ENCODE assay signal across 13 cellular contexts in the genomic region with DNA sequence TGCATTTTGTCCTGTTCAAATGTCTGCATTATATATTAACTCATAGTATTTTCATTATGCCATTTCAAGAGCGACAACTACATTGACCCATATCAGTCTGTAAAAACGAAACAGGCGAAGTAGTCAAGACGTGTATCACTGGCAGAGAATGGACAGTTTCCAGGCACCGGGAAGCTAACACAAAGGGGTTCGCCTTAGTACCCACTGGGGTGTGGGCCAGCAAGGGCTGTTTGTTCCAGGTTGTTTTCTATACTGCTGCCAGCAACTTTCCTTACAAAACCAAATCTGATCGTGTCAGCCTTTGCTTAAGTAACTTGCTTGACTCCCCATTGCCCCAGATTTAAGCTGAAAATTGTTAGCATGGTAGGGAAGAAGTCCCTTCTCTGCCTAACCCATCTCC.
A peak's percentile ranks its signal among the peaks of the same experiment; 100 is the strongest.
DNase-seq lines count a peak whose midpoint lies in the region; ATAC-seq and TF ChIP-seq lines count a peak whose summit lies in the region.
"Had no signal": no experiment of that assay in that cellular context is flagged by ENCODE, and none has a peak within 500 bp of the region (broad histone marks: within the 10 kb centered on the region; RNA-seq: fewer than 3 reads in every experiment).

No MANE protein-coding gene starts in this region.

- H3K27ac ChIP-seq in caudate nucleus (ENCODE audit: low read depth, low read length): peak overlapping the region; percentile 82

- H3K27ac Mint-ChIP-seq in activated CD4-positive, alpha-beta T cell treated with anti-CD3 and anti-CD28 coated beads for 36 hours: no peak overlapping the region

- POLR2A ChIA-PET in activated CD4-positive, alpha-beta T cell treated with anti-CD3 and anti-CD28 coated beads for 36 hours (lab: Charles Lee): no interaction called here

- intact Hi-C loops in activated CD4-positive, alpha-beta T cell treated with anti-CD3 and anti-CD28 coated beads for 36 hours (cut with DNase I, micrococcal nuclease): no loop called here

- no peak overlapping the region for H3K4me3 Mint-ChIP-seq in activated CD4-positive, alpha-beta T cell treated with anti-CD3 and anti-CD28 coated beads for 36 hours

- no peaks in the 10 kb centered on the region for H3K36me3 Mint-ChIP-seq in activated CD4-positive, alpha-beta T cell treated with anti-CD3 and anti-CD28 coated beads for 36 hours (ENCODE audit: low read depth)

- CTCF ChIA-PET in activated CD4-positive, alpha-beta T cell treated with anti-CD3 and anti-CD28 coated beads for 36 hours (lab: Charles Lee): no interaction called here

- no peaks in the 10 kb centered on the region for H3K4me1 Mint-ChIP-seq in activated CD4-positive, alpha-beta T cell treated with anti-CD3 and anti-CD28 coated beads for 36 hours

- H3K27me3 Mint-ChIP-seq in activated CD4-positive, alpha-beta T cell treated with anti-CD3 and anti-CD28 coated beads for 36 hours: peaks cover 6% of the 10 kb centered on the region

- H3K9me3 Mint-ChIP-seq in activated CD4-positive, alpha-beta T cell treated with anti-CD3 and anti-CD28 coated beads for 36 hours (ENCODE audit: low read depth): no peaks in the 10 kb centered on the region

- ATAC-seq in omental fat pad (ENCODE audit: low FRiP score): peak; percentile 29
- ATAC-seq in activated CD4-positive, alpha-beta T cell treated with anti-CD3 and anti-CD28 coated beads for 36 hours: no peak
- ATAC-seq in HG02763 (IDR thresholded peaks at IDR 0.05; ENCODE audit: unreplicated experiment): no peak
- ATAC-seq: K562, Right ventricle myocardium inferior had no signal

- no peak for TF ChIP-seq CTCF in omental fat pad (IDR thresholded peaks at IDR 0.05)

- DNase-seq in caudate nucleus (lab: John Stamatoyannopoulos, UW) (peak in 35 of 61 donors; percentile 3 to 82 (median 21)), hippocampal formation (lab: John Stamatoyannopoulos, UW) (peak; percentile 1 to 38), omental fat pad (ENCODE audit: low spot score) (no peak), NCI-H2029 (lab: John Stamatoyannopoulos, UW) (no peak)
- no peak for DNase-seq in stimulated activated CD4-positive, alpha-beta T cell treated with anti-CD3 and anti-CD28 coated beads, Interleukin-12 subunit alpha, Interleukin-12 subunit beta, amount 100 ng/mL, for 4 hours
- DNase-seq in activated CD4-positive, alpha-beta T cell treated with anti-CD3 and anti-CD28 coated beads for 36 hours: no peak
- DNase-seq: NCI-H1092 treated with DMSO at 0.1 percent for 48 hours; NCI-H2081 treated with DMSO at 0.1 percent for 48 hours; NCI-H748 treated with DMSO at 0.1 percent for 48 hours; NK-92 treated with Interleukin-12 subunit alpha and Interleukin-12 subunit beta, amount 100 ng/mL, for 24 hours had no signal

Comparison
In these comparisons a context has a peak if more than half of its experiments do, and no peak if none do; other contexts are left out.
1. DNase-seq: peak in caudate nucleus (35 of 61) and hippocampal formation (2 of 2); none in omental fat pad (single experiment), stimulated activated CD4-positive, alpha-beta T cell treated with anti-CD3 and anti-CD28 coated beads, Interleukin-12 subunit alpha, Interleukin-12 subunit beta, amount 100 ng/mL, for 4 hours (single experiment), activated CD4-positive, alpha-beta T cell treated with anti-CD3 and anti-CD28 coated beads for 36 hours (single experiment) and NCI-H2029 (single experiment).